In genomic region chr2:62382122-62382521, GRCh38 we compare ENCODE assay signal across 21 cellular contexts.
DNase-seq lines count a peak whose midpoint lies in the region; ATAC-seq and TF ChIP-seq lines count a peak whose summit lies in the region.
"Had no signal": no experiment of that assay in that cellular context is flagged by ENCODE, and none has a peak within 500 bp of the region (broad histone marks: within the 10 kb centered on the region; RNA-seq: fewer than 3 reads in every experiment).

No MANE protein-coding gene starts in this region.

- peaks cover 15% of the 10 kb centered on the region for H3K9me3 Mint-ChIP-seq in mesothelial cell of epicardium
- H3K9me3 Mint-ChIP-seq: immature natural killer cell had no signal

- peaks cover 17% of the 10 kb centered on the region for H3K4me1 Mint-ChIP-seq in mesothelial cell of epicardium
- H3K4me1 Mint-ChIP-seq: central memory CD8-positive, alpha-beta T cell; immature natural killer cell had no signal

- H3K27ac Mint-ChIP-seq in mesothelial cell of epicardium: peak overlapping the region; percentile 90
- H3K27ac Mint-ChIP-seq: activated CD8-positive, alpha-beta T cell treated with anti-CD3 and anti-CD28 coated beads for 36 hours; activated naive CD8-positive, alpha-beta T cell treated with anti-CD3 and anti-CD28 coated beads, Interleukin-2, amount 10 ng/mL, durations not matched to agents 7 days and 5 days; immature natural killer cell; progenitor cell of endocrine pancreas had no signal

- H3K27me3 Mint-ChIP-seq in mesothelial cell of epicardium (ENCODE audit: low read depth): no peaks in the 10 kb centered on the region
- H3K27me3 Mint-ChIP-seq: activated CD8-positive, alpha-beta T cell treated with anti-CD3 and anti-CD28 coated beads for 36 hours; activated naive CD8-positive, alpha-beta T cell treated with anti-CD3 and anti-CD28 coated beads, Interleukin-2, amount 10 ng/mL, durations not matched to agents 7 days and 5 days; central memory CD8-positive, alpha-beta T cell; progenitor cell of endocrine pancreas had no signal

- no peak for ATAC-seq in HG03432 (IDR thresholded peaks at IDR 0.05; ENCODE audit: unreplicated experiment)
- ATAC-seq: activated CD4-positive, CD25-positive, alpha-beta regulatory T cell treated with anti-CD3 and anti-CD28 coated beads, Interleukin-2, amount 50 U/mL, for 24 hours; activated CD8-positive, alpha-beta T cell treated with anti-CD3 and anti-CD28 coated beads for 36 hours; lower lobe of right lung had no signal

- DNase-seq in EH (ENCODE audit: low read depth) (peak; percentile 28), M059J (ENCODE audit: low read depth) (peak; percentile 62), dermis microvascular lymphatic vessel endothelial cell (ENCODE audit: low read depth in 2 of 2) (peak; percentile 18 to 92), mesothelial cell of epicardium (ENCODE audit: low spot score in 2 of 2, unreplicated experiment in 2 of 2) (no peak), NCI-H69 (lab: John Stamatoyannopoulos, UW) (no peak), LoVo (ENCODE audit: low spot score) (no peak), NOMO-1 (lab: John Stamatoyannopoulos, UW; ENCODE audit: unreplicated experiment in 2 of 2) (no peak)
- DNase-seq: activated CD8-positive, alpha-beta T cell treated with anti-CD3 and anti-CD28 coated beads for 36 hours; activated naive CD8-positive, alpha-beta T cell treated with anti-CD3 and anti-CD28 coated beads, Interleukin-2, amount 10 ng/mL, durations not matched to agents 7 days and 5 days; DMS79; H7; immature natural killer cell; lower lobe of right lung; NCI-H2029 treated with DMSO at 0.1 percent for 48 hours; NCI-H446 treated with DMSO at 0.1 percent for 48 hours; T-helper 1 cell; upper lobe of left lung had no signal

- H3K4me3 Mint-ChIP-seq in mesothelial cell of epicardium: no peak overlapping the region
- H3K4me3 Mint-ChIP-seq: activated CD8-positive, alpha-beta T cell treated with anti-CD3 and anti-CD28 coated beads for 36 hours; activated naive CD8-positive, alpha-beta T cell treated with anti-CD3 and anti-CD28 coated beads, Interleukin-2, amount 10 ng/mL, durations not matched to agents 7 days and 5 days; central memory CD8-positive, alpha-beta T cell; immature natural killer cell had no signal

- peaks cover 3% of the 10 kb centered on the region for H3K36me3 Mint-ChIP-seq in mesothelial cell of epicardium
- H3K36me3 Mint-ChIP-seq: immature natural killer cell had no signal

- TF ChIP-seq CTCF in mesothelial cell of epicardium (IDR thresholded peaks at IDR 0.05; ENCODE audit: unreplicated experiment): no peak

Comparison
In these comparisons a context has a peak if more than half of its experiments do, and no peak if none do; other contexts are left out.
1. DNase-seq: peak in EH (single experiment), M059J (single experiment) and dermis microvascular lymphatic vessel endothelial cell (2 of 2); none in mesothelial cell of epicardium (0 of 2), NCI-H69 (single experiment), LoVo (single experiment) and NOMO-1 (0 of 2).